ENCODE assay signal across 23 cellular contexts in the genomic region with DNA sequence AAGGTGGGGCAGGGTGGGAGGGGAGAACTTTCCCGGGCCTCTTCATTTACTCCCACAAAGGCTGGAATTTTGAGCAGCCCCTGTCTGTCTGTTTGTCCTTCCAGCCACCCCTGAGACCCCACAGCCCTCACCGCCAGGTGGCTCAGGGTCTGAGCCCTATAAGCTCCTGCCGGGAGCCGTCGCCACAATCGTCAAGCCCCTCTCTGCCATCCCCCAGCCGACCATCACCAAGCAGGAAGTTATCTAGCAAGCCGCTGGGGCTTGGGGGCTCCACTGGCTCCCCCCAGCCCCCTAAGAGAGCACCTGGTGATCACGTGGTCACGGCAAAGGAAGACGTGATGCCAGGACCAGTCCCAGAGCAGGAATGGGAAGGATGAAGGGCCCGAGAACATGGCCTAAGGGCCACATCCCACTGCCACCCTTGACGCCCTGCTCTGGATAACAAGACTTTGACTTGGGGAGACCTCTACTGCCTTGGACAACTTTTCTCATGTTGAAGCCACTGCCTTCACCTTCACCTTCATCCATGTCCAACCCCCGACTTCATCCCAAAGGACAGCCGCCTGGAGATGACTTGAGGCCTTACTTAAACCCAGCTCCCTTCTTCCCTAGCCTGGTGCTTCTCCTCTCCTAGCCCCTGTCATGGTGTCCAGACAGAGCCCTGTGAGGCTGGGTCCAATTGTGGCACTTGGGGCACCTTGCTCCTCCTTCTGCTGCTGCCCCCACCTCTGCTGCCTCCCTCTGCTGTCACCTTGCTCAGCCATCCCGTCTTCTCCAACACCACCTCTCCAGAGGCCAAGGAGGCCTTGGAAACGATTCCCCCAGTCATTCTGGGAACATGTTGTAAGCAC. TPM values are rescaled to one million over a fixed set of nuclear protein-coding genes. Genes with fewer than 3 reads are reported as not detected.
A peak's percentile ranks its signal among the peaks of the same experiment; 100 is the strongest.
DNase-seq lines count a peak whose midpoint lies in the region; ATAC-seq, FAIRE-seq and TF ChIP-seq lines count a peak whose summit lies in the region.
"Had no signal": no experiment of that assay in that cellular context is flagged by ENCODE, and none has a peak within 500 bp of the region (broad histone marks: within the 10 kb centered on the region; RNA-seq: fewer than 3 reads in every experiment).

No MANE protein-coding gene starts in this region.

- no peaks in the 10 kb centered on the region for H3K9me2 ChIP-seq in hepatocyte (replicated peaks; ENCODE audit: insufficient read depth)

- no peak overlapping the region for H3K4me3 ChIP-seq in K562
- no peak overlapping the region for H3K4me3 ChIP-seq in hepatocyte
- no peak overlapping the region for H3K4me3 ChIP-seq in neural progenitor cell
- H3K4me3 ChIP-seq: BLaER1, GM23248 had no signal

- no TSS peak for BruUV-seq in K562 (replicated peaks; lab: Mats Ljungman, UMichigan)

- peaks cover 5% of the 10 kb centered on the region for H3K27me3 Mint-ChIP-seq in neural progenitor cell (ENCODE audit: insufficient read depth, low read depth)

- no peaks in the 10 kb centered on the region for H3F3A ChIP-seq in neural progenitor cell (ENCODE audit: low read depth)

- H3K9me3 ChIP-seq in K562 (replicated peaks; ENCODE audit: control insufficient read depth, insufficient read depth, low read depth, low read length) = no peaks in the 10 kb centered on the region
- H3K9me3 ChIP-seq in hepatocyte (ENCODE audit: low read depth) = no peaks in the 10 kb centered on the region
- H3K9me3 ChIP-seq in neural progenitor cell (ENCODE audit: low read depth) = no peaks in the 10 kb centered on the region
- H3K9me3 ChIP-seq: BLaER1 had no signal

- H3K9ac ChIP-seq in K562 (ENCODE audit: insufficient read depth in 1 of 2, low read depth in 2 of 2, low read length in 2 of 2) (no peak overlapping the region), neural progenitor cell (no peak overlapping the region)
- H3K9ac ChIP-seq: BLaER1, GM23248 had no signal

- TF ChIP-seq POLR2A in K562 (conservative IDR thresholded peaks at IDR 0.05) = no peak

- H3K4me3 Mint-ChIP-seq in neural progenitor cell = no peak overlapping the region
- H3K4me3 Mint-ChIP-seq: B cell; CD4-positive, alpha-beta T cell; CD8-positive, alpha-beta memory T cell; H9 had no signal

- H4K20me1 ChIP-seq in K562 (replicated peaks; ENCODE audit: control insufficient read depth, insufficient read depth, low read length) (peaks cover 3% of the 10 kb centered on the region; the same call in 1 of the 2 replicates), hepatocyte (ENCODE audit: insufficient read depth, poor library complexity, severe bottlenecking) (no peaks in the 10 kb centered on the region), neural progenitor cell (ENCODE audit: low read depth) (no peaks in the 10 kb centered on the region)
- H4K20me1 ChIP-seq: BLaER1 had no signal

- H3K4me1 ChIP-seq in K562 (replicated peaks in 1 of 2; ENCODE audit: control insufficient read depth in 2 of 2, insufficient read depth in 2 of 2, low read length in 2 of 2) = no peaks in the 10 kb centered on the region; a peak in 1 of 5 replicates
- H3K4me1 ChIP-seq in hepatocyte (ENCODE audit: insufficient read depth) = no peaks in the 10 kb centered on the region
- H3K4me1 ChIP-seq in neural progenitor cell = no peaks in the 10 kb centered on the region
- H3K4me1 ChIP-seq: BLaER1 had no signal

- in situ Hi-C loops in K562 (cut with MboI) = no loop called here

- POLR2A ChIA-PET in K562 (lab: Yijun Ruan, JAX) = interaction anchor here (0.7 kb wide), 1 partner anchor 32 kb away, joined by 3 read pairs; no protein-coding TSS in a partner anchor

- TF ChIP-seq RAD21 in K562 (CRISPR knock-in tag; conservative IDR thresholded peaks at IDR 0.05 in 1 of 2, IDR thresholded peaks at IDR 0.05 in 1 of 2) = no peak

- peak overlapping the region; percentile 53 for H3K27ac Mint-ChIP-seq in neural progenitor cell
- H3K27ac Mint-ChIP-seq: B cell; CD4-positive, alpha-beta T cell; CD8-positive, alpha-beta memory T cell had no signal

- H3K4me1 Mint-ChIP-seq in neural progenitor cell = no peaks in the 10 kb centered on the region
- H3K4me1 Mint-ChIP-seq: B cell; CD8-positive, alpha-beta memory T cell; H9 had no signal

- H3K36me3 Mint-ChIP-seq in neural progenitor cell = no peaks in the 10 kb centered on the region
- H3K36me3 Mint-ChIP-seq: CD8-positive, alpha-beta memory T cell had no signal

- H3K27ac ChIP-seq in K562 (ENCODE audit: extremely low read depth, low read depth, low read length) = no peak overlapping the region
- H3K27ac ChIP-seq in hepatocyte = peak overlapping the region; percentile 54
- H3K27ac ChIP-seq in neural progenitor cell = no peak overlapping the region
- H3K27ac ChIP-seq: BLaER1, C4-2B, GM23248 had no signal

- H3K4me2 ChIP-seq in K562 (ENCODE audit: insufficient read depth, low read length) (no peak overlapping the region), hepatocyte (no peak overlapping the region), neural progenitor cell (no peak overlapping the region)
- H3K4me2 ChIP-seq: BLaER1 had no signal

- H2AFZ ChIP-seq in K562 (ENCODE audit: low read depth, low read length) (no peak overlapping the region), hepatocyte (no peak overlapping the region), neural progenitor cell (replicated peaks) (no peak overlapping the region)
- H2AFZ ChIP-seq: GM23248 had no signal

- H3K36me3 ChIP-seq in K562 (ENCODE audit: control insufficient read depth, insufficient read depth, low read length) (no peaks in the 10 kb centered on the region), hepatocyte (replicated peaks; ENCODE audit: insufficient read depth, low read depth) (no peaks in the 10 kb centered on the region), neural progenitor cell (no peaks in the 10 kb centered on the region)
- H3K36me3 ChIP-seq: BLaER1 had no signal

- intact Hi-C loops in K562 (cut with micrococcal nuclease) = no loop called here

- no peaks in the 10 kb centered on the region for H3K9me3 Mint-ChIP-seq in neural progenitor cell
- H3K9me3 Mint-ChIP-seq: CD4-positive, alpha-beta T cell; CD8-positive, alpha-beta memory T cell; H9 had no signal

- peaks cover 32 to 59% of the 10 kb centered on the region in 2 experiments for H3K27me3 ChIP-seq in K562 (ENCODE audit: control insufficient read depth in 2 of 2, insufficient read depth in 2 of 2, low read length in 2 of 2)
- no peaks in the 10 kb centered on the region for H3K27me3 ChIP-seq in hepatocyte
- H3K27me3 ChIP-seq in neural progenitor cell = peaks cover 4% of the 10 kb centered on the region
- H3K27me3 ChIP-seq: BLaER1 had no signal

- WGBS in K562 (ENCODE audit: insufficient coverage, low coverage, missing lambda C conversion rate) = 4% methylated on average over 17 of the region's 17 CpGs
- WGBS in hepatocyte (ENCODE audit: low lambda C conversion rate, missing lambda C conversion rate) = 89% methylated on average over 16 of the region's 17 CpGs

- TF ChIP-seq EP300 in K562 (IDR thresholded peaks at IDR 0.05; ENCODE audit: low read length) = no peak

- H3K9me1 ChIP-seq in K562 (ENCODE audit: control insufficient read depth, insufficient read depth, low read length) = no peaks in the 10 kb centered on the region

- H3K79me2 ChIP-seq in K562 (ENCODE audit: control insufficient read depth, insufficient read depth, low read length) (no peaks in the 10 kb centered on the region), hepatocyte (no peaks in the 10 kb centered on the region), neural progenitor cell (ENCODE audit: low read depth) (no peaks in the 10 kb centered on the region)

- DNase-seq in HTR-8/SVneo (ENCODE audit: insufficient read length, low spot score) (no peak), K562 (ENCODE audit: extremely low read depth in 1 of 4, low spot score in 3 of 4) (no peak), hepatocyte (ENCODE audit: low spot score) (no peak), neural progenitor cell (ENCODE audit: low spot score) (no peak), urothelium cell line (ENCODE audit: low spot score) (no peak), CD1c-positive myeloid dendritic cell (ENCODE audit: extremely low spot score) (no peak)
- DNase-seq: Calu3; CD4-positive, alpha-beta T cell; CD8-positive, alpha-beta memory T cell; DMS53; DMS79 treated with DMSO at 0.1 percent for 48 hours; GF-D8; H9 had no signal

- ATAC-seq in K562 (no peak), GM18867 (IDR thresholded peaks at IDR 0.05; ENCODE audit: unreplicated experiment) (no peak), GM21515 (IDR thresholded peaks at IDR 0.05; ENCODE audit: unreplicated experiment) (no peak)
- ATAC-seq: HCT116 had no signal

- peak; percentile 77 for FAIRE-seq in HTR-8/SVneo (lab: Jason Lieb, UNC)
- no peak for FAIRE-seq in K562 (lab: Jason Lieb, UNC)
- no peak for FAIRE-seq in urothelium cell line (lab: Jason Lieb, UNC)
- FAIRE-seq: A204.1, GM12891, GM18507 had no signal

- no peak for TF ChIP-seq CTCF in K562 (IDR thresholded peaks at IDR 0.05 in 2 of 3, conservative IDR thresholded peaks at IDR 0.05 in 1 of 3; ENCODE audit: insufficient read depth in 2 of 3, low read depth in 1 of 3, low read length in 3 of 3)
- no peak for TF ChIP-seq CTCF in hepatocyte (IDR thresholded peaks at IDR 0.05; ENCODE audit: poor library complexity)
- no peak for TF ChIP-seq CTCF in neural progenitor cell (IDR thresholded peaks at IDR 0.05)

- CTCF ChIA-PET in K562 (lab: Yijun Ruan, JAX; ENCODE audit: low intra/inter-chr PET ratio) = no interaction called here

TF ChIP-seq in K562, 482 proteins besides CTCF, POLR2A, EP300 and RAD21 (continues in another document):
- TF ChIP-seq DNMT1 (IDR thresholded peaks at IDR 0.05) = no peak

RNA-seq across cellular contexts. Expression of a gene that starts 46.0 kb away (rescaled TPM):
- total RNA-seq in K562 (2011; cell fraction: chromatin; rRNA removed; ENCODE audit: low replicate concordance) = 10.0 and 15.3 TPM in 2 replicates
- total RNA-seq in K562 (2011; cell fraction: nucleolus; rRNA removed) = 5.7 and 7.5 TPM in 2 replicates
- total RNA-seq in K562 (2011; cell fraction: nucleoplasm; rRNA removed) = 7.3 and 10.5 TPM in 2 replicates
- 1.7 and 2.3 TPM in 2 replicates for total RNA-seq in K562 (2014; rRNA removed)
- total RNA-seq in K562 (2014; rRNA removed; fragmentation: Illumina TruSeq; extraction: Trizol) = 3.7 and 3.8 TPM in 2 replicates
- total RNA-seq in K562 (2015; rRNA removed; fragmentation: Illumina TruSeq; extraction: Trizol) = 2.8 and 3.4 TPM in 2 replicates
- total RNA-seq in K562 (2021) = 6.6 and 7.0 TPM in 2 replicates
- polyA plus RNA-seq in K562 (2011; rRNA removed) = 1.8 and 1.9 TPM in 2 replicates
- polyA plus RNA-seq in K562 (2011; cell fraction: cytosol; rRNA removed) = 1.2 and 1.7 TPM in 2 replicates
- 2.0 and 5.5 TPM in 2 replicates for polyA plus RNA-seq in K562 (2011; cell fraction: nucleus; rRNA removed)
- polyA plus RNA-seq in K562 (2012) = 3.4 and 3.8 TPM in 2 replicates
- 4.2 and 4.6 TPM in 2 replicates for polyA plus RNA-seq in K562 (2014; fragmentation: Illumina TruSeq; extraction: Trizol)
- polyA plus RNA-seq in K562 (2014; fragmentation: Nextera tagmentation; extraction: Ambion mirVana) = 1 to 10 TPM; 1.1 to 1.5 TPM
- 2.6 and 2.9 TPM in 2 replicates for polyA plus RNA-seq in K562 (2014; rRNA removed)
- 2.9 and 3.0 TPM in 2 replicates for polyA minus RNA-seq in K562 (2011; rRNA and poly(A)+ RNA removed)
- polyA minus RNA-seq in K562 (2011; cell fraction: cytosol; rRNA and poly(A)+ RNA removed) = 2.0 and 3.1 TPM in 2 replicates
- polyA minus RNA-seq in K562 (2011; cell fraction: nucleus; rRNA and poly(A)+ RNA removed) = 1.5 and 2.7 TPM in 2 replicates
- 11.9 and 12.9 TPM in 2 replicates for total RNA-seq in hepatocyte
- polyA plus RNA-seq in hepatocyte = 10.3 and 14.7 TPM in 2 replicates
- 7.8 and 9.8 TPM in 2 replicates for total RNA-seq in neural progenitor cell (ENCODE audit: low replicate concordance)
